In the genomic region with DNA sequence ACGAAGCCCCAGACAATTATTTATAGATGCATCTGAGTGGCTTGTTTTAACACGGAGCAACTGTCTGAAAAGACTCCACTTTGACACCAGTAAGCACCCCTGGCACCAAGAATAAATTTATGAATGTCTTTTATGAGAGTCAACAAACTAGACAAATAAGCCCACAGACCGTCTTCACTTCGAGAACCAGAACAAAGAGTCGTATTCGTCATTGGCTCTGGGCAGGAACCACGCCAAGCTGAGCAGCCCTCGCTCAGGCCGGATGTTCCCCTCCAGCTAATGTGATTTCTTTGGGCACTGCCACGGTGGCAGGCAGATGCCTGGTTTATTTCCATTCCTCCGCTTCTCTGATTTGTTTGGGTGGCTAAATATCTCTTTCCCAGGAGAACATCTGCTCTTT, we compare ENCODE assay signal across 19 cellular contexts.
DNase-seq lines count a peak whose midpoint lies in the region; ATAC-seq and TF ChIP-seq lines count a peak whose summit lies in the region.
"Had no signal": no experiment of that assay in that cellular context is flagged by ENCODE, and none has a peak within 500 bp of the region (broad histone marks: within the 10 kb centered on the region; RNA-seq: fewer than 3 reads in every experiment).

No MANE protein-coding gene starts in this region.

- peaks cover 31% of the 10 kb centered on the region for H3K4me1 ChIP-seq in BLaER1
- no peaks in the 10 kb centered on the region for H3K4me1 ChIP-seq in osteoblast (ENCODE audit: insufficient read depth, low read length)
- H3K4me1 ChIP-seq: pancreas had no signal

- ATAC-seq in sciatic nerve: no peak
- ATAC-seq: activated CD8-positive, alpha-beta memory T cell treated with anti-CD3 and anti-CD28 coated beads, Interleukin-2, amount 10 ng/mL, durations not matched to agents 7 days and 5 days; left cardiac atrium; pancreas had no signal

- TF ChIP-seq CTCF in LNCaP clone FGC (IDR thresholded peaks at IDR 0.05; ENCODE audit: control insufficient read depth, extremely low read depth, insufficient read depth): no peak
- no peak for TF ChIP-seq CTCF in osteoblast (IDR thresholded peaks at IDR 0.05; ENCODE audit: extremely low read depth, low read depth, low read length)

- H3K4me2 ChIP-seq in BLaER1 (peak overlapping the region; percentile 80), osteoblast (ENCODE audit: insufficient read depth, low read length) (no peak overlapping the region)

- H2AFZ ChIP-seq in osteoblast (ENCODE audit: low read length): peak overlapping the region; percentile 88

- H3K4me3 ChIP-seq in BLaER1: peak overlapping the region; percentile 24; the same call in 1 of the 2 replicates
- no peak overlapping the region for H3K4me3 ChIP-seq in LNCaP clone FGC (ENCODE audit: low read depth, low read length)
- H3K4me3 ChIP-seq in osteoblast (ENCODE audit: insufficient read depth, low read length): no peak overlapping the region
- H3K4me3 ChIP-seq: coronary artery, pancreas had no signal

- H3K9me3 ChIP-seq in BLaER1 (peaks cover 64% of the 10 kb centered on the region), osteoblast (ENCODE audit: low read depth, low read length) (peaks cover 2% of the 10 kb centered on the region)
- H3K9me3 ChIP-seq: pancreas had no signal

- no peaks in the 10 kb centered on the region for H3K27me3 ChIP-seq in BLaER1
- H3K27me3 ChIP-seq in osteoblast (ENCODE audit: insufficient read depth, low read length): no peaks in the 10 kb centered on the region
- H3K27me3 ChIP-seq: pancreas had no signal

- H4K20me1 ChIP-seq in BLaER1 (no peaks in the 10 kb centered on the region), osteoblast (ENCODE audit: insufficient read depth, low read length) (no peaks in the 10 kb centered on the region)

- intact Hi-C loops in sciatic nerve (cut with DNase I): no loop called here

- H3K79me2 ChIP-seq in osteoblast (ENCODE audit: insufficient read depth, low read length): no peaks in the 10 kb centered on the region

- DNase-seq in LNCaP clone FGC (ENCODE audit: low read depth) (peak; percentile 25), cerebellum (ENCODE audit: low spot score) (peak; percentile 11), osteoblast (ENCODE audit: insufficient read length, low spot score, missing footprints) (peak; percentile 86), hepatic stellate cell (ENCODE audit: low spot score) (no peak), sciatic nerve (ENCODE audit: low spot score) (no peak)
- no peak for DNase-seq in stimulated activated naive CD4-positive, alpha-beta T cell (lab: John Stamatoyannopoulos, UW)
- DNase-seq in central memory CD4-positive, alpha-beta T cell: no peak
- DNase-seq: activated CD4-positive, CD25-positive, alpha-beta regulatory T cell treated with anti-CD3 and anti-CD28 coated beads, Interleukin-2, amount 50 U/mL, for 72 hours; activated CD8-positive, alpha-beta memory T cell treated with anti-CD3 and anti-CD28 coated beads, Interleukin-2, amount 10 ng/mL, durations not matched to agents 7 days and 5 days; activated effector memory CD4-positive, alpha-beta T cell treated with anti-CD3 and anti-CD28 coated beads, Interleukin-2, amount 50 U/mL, for 16 hours; Karpas-422; left cardiac atrium; NCI-H187; NCI-H748 treated with DMSO at 0.1 percent for 48 hours; pancreas; stimulated activated CD4-positive, alpha-beta T cell treated with anti-CD3 and anti-CD28 coated beads, Interleukin-15, amount 100 ng/mL, for 24 hours had no signal

- H3K36me3 ChIP-seq in BLaER1 (peaks cover 9% of the 10 kb centered on the region; the same call in 1 of the 2 replicates), osteoblast (ENCODE audit: insufficient read depth, low read length) (no peaks in the 10 kb centered on the region)
- H3K36me3 ChIP-seq: pancreas had no signal

- H3K9ac ChIP-seq in BLaER1: peak overlapping the region; percentile 70

- H3K27ac ChIP-seq in BLaER1 (peak overlapping the region; percentile 88), osteoblast (ENCODE audit: low read depth, low read length) (peak overlapping the region; percentile 39)
- H3K27ac ChIP-seq: C4-2B, coronary artery, pancreas had no signal

Comparison
In these comparisons a context has a peak if more than half of its experiments do, and no peak if none do; other contexts are left out.
1. DNase-seq: peak in LNCaP clone FGC (single experiment), cerebellum (single experiment) and osteoblast (single experiment); none in stimulated activated naive CD4-positive, alpha-beta T cell (0 of 6), central memory CD4-positive, alpha-beta T cell (single experiment), hepatic stellate cell (single experiment) and sciatic nerve (single experiment).